In genomic region chr1:230985711-230986110, GRCh38 we compare ENCODE assay signal across 20 cellular contexts.
"Had no signal": no experiment of that assay in that cellular context is flagged by ENCODE, and none has a peak within 500 bp of the region (broad histone marks: within the 10 kb centered on the region; RNA-seq: fewer than 3 reads in every experiment).

No MANE protein-coding gene starts in this region.

- H3K4me3 Mint-ChIP-seq: activated CD4-positive, alpha-beta memory T cell treated with anti-CD3 and anti-CD28 coated beads for 36 hours; activated naive CD4-positive, alpha-beta T cell treated with anti-CD3 and anti-CD28 coated beads, Interleukin-2, amount 10 ng/mL, durations not matched to agents 7 days and 5 days; activated naive CD8-positive, alpha-beta T cell treated with anti-CD3 and anti-CD28 coated beads, Interleukin-2, amount 50 U/mL, for 24 hours; mesothelial cell of epicardium; natural killer cell treated with Interleukin-12 subunit alpha and Interleukin-12 subunit beta and Interleukin-15 and Interleukin-18, amount 100 ng/mL, for 72 hours had no signal

- H3K4me1 ChIP-seq: foreskin keratinocyte, prostate gland, right atrium auricular region had no signal

- H3K27me3 Mint-ChIP-seq: activated CD4-positive, alpha-beta memory T cell treated with anti-CD3 and anti-CD28 coated beads for 36 hours; activated naive CD4-positive, alpha-beta T cell treated with anti-CD3 and anti-CD28 coated beads, Interleukin-2, amount 10 ng/mL, durations not matched to agents 7 days and 5 days; activated naive CD8-positive, alpha-beta T cell treated with anti-CD3 and anti-CD28 coated beads, Interleukin-2, amount 50 U/mL, for 24 hours; natural killer cell treated with Interleukin-12 subunit alpha and Interleukin-12 subunit beta and Interleukin-15 and Interleukin-18, amount 100 ng/mL, for 72 hours had no signal

- ATAC-seq: activated naive CD8-positive, alpha-beta T cell treated with anti-CD3 and anti-CD28 coated beads, Interleukin-2, amount 50 U/mL, for 24 hours; body of pancreas; foreskin keratinocyte; natural killer cell treated with Interleukin-12 subunit alpha and Interleukin-12 subunit beta and Interleukin-15 and Interleukin-18, amount 100 ng/mL, for 72 hours had no signal

- H3K9me3 Mint-ChIP-seq: activated CD4-positive, alpha-beta memory T cell treated with anti-CD3 and anti-CD28 coated beads for 36 hours; activated naive CD4-positive, alpha-beta T cell treated with anti-CD3 and anti-CD28 coated beads, Interleukin-2, amount 10 ng/mL, durations not matched to agents 7 days and 5 days; activated naive CD8-positive, alpha-beta T cell treated with anti-CD3 and anti-CD28 coated beads, Interleukin-2, amount 50 U/mL, for 24 hours; mesothelial cell of epicardium; natural killer cell treated with Interleukin-12 subunit alpha and Interleukin-12 subunit beta and Interleukin-15 and Interleukin-18, amount 100 ng/mL, for 72 hours had no signal

- H3K27me3 ChIP-seq: body of pancreas, cardiac muscle cell, foreskin keratinocyte, left lung, right atrium auricular region had no signal

- DNase-seq: activated CD4-positive, alpha-beta memory T cell treated with anti-CD3 and anti-CD28 coated beads for 36 hours; activated CD4-positive, alpha-beta T cell treated with anti-CD3 and anti-CD28 coated beads for 48 hours; activated naive CD4-positive, alpha-beta T cell treated with anti-CD3 and anti-CD28 coated beads, Interleukin-2, amount 10 ng/mL, durations not matched to agents 7 days and 5 days; activated naive CD8-positive, alpha-beta T cell treated with anti-CD3 and anti-CD28 coated beads, Interleukin-2, amount 50 U/mL, for 24 hours; activated T-cell treated with anti-CD3 and anti-CD28 coated beads, Interleukin-2, amount 50 U/mL, for 48 hours; anterior cingulate cortex; body of pancreas; foreskin keratinocyte; left lung; stimulated activated CD4-positive, alpha-beta T cell treated with anti-CD3 and anti-CD28 coated beads, Interleukin-4, amount 100 ng/mL, for 24 hours; stimulated activated naive CD4-positive, alpha-beta T cell treated with Interleukin-2 at 50 U/mL for 16 hours; T-helper 2 cell had no signal

- H3K36me3 ChIP-seq: cardiac muscle cell, prostate gland had no signal

- FAIRE-seq: endometrium, keratinocyte had no signal

- H3K4me3 ChIP-seq: body of pancreas, cardiac muscle cell, left lung, prostate gland, right atrium auricular region, thoracic aorta had no signal

- H3K27ac ChIP-seq: body of pancreas, cardiac muscle cell, foreskin keratinocyte, left lung, prostate gland, right atrium auricular region, thoracic aorta had no signal

- H3K9me3 ChIP-seq: body of pancreas, left lung, prostate gland, right atrium auricular region, thoracic aorta had no signal

- H3K4me1 Mint-ChIP-seq: mesothelial cell of epicardium had no signal

- H3K27ac Mint-ChIP-seq: activated CD4-positive, alpha-beta memory T cell treated with anti-CD3 and anti-CD28 coated beads for 36 hours; activated naive CD4-positive, alpha-beta T cell treated with anti-CD3 and anti-CD28 coated beads, Interleukin-2, amount 10 ng/mL, durations not matched to agents 7 days and 5 days; activated naive CD8-positive, alpha-beta T cell treated with anti-CD3 and anti-CD28 coated beads, Interleukin-2, amount 50 U/mL, for 24 hours; mesothelial cell of epicardium; natural killer cell treated with Interleukin-12 subunit alpha and Interleukin-12 subunit beta and Interleukin-15 and Interleukin-18, amount 100 ng/mL, for 72 hours had no signal
